Comparison of ENCODE assay signal across 1 cellular context in genomic region chr12:120115692-120116442, GRCh38.
TF ChIP-seq lines count a peak whose summit lies in the region.

No MANE protein-coding gene starts in this region.

TF ChIP-seq in liver, 16 proteins besides CTCF, POLR2A, EP300 and RAD21:
- TF ChIP-seq REST (IDR thresholded peaks at IDR 0.05) = no peak
- TF ChIP-seq SP1 (IDR thresholded peaks at IDR 0.05) = no peak
- peak; percentile 79 for TF ChIP-seq ZBTB33 (IDR thresholded peaks at IDR 0.05)
